ENCODE assay signal across 9 cellular contexts in genomic region chr16:58264961-58265479, GRCh38. TPM values are rescaled to one million over a fixed set of nuclear protein-coding genes. Genes with fewer than 3 reads are reported as not detected.
DNase-seq lines count a peak whose midpoint lies in the region; ATAC-seq and TF ChIP-seq lines count a peak whose summit lies in the region.
"Had no signal": no experiment of that assay in that cellular context is flagged by ENCODE, and none has a peak within 500 bp of the region (broad histone marks: within the 10 kb centered on the region; RNA-seq: fewer than 3 reads in every experiment).

No MANE protein-coding gene starts in this region.

- no peaks in the 10 kb centered on the region for H3K27me3 Mint-ChIP-seq in CD4-positive, CD25-positive, alpha-beta regulatory T cell
- no peaks in the 10 kb centered on the region for H3K27me3 Mint-ChIP-seq in memory B cell

- DNase-seq in CD4-positive, CD25-positive, alpha-beta regulatory T cell, result peak in 1 of 3 donors; percentile 27
- DNase-seq in HT-29 (ENCODE audit: low spot score), result peak; percentile 47
- peak; percentile 55 to 83 (median 75) for DNase-seq in adrenal gland
- DNase-seq in memory B cell (ENCODE audit: low spot score in 2 of 2), result no peak
- DNase-seq in cerebellum (ENCODE audit: low spot score), result no peak
- no peak for DNase-seq in CD1c-positive myeloid dendritic cell (ENCODE audit: extremely low spot score)
- no peak for DNase-seq in DMS153 (lab: John Stamatoyannopoulos, UW)

- no peak overlapping the region for H3K27ac Mint-ChIP-seq in CD4-positive, CD25-positive, alpha-beta regulatory T cell
- peak overlapping the region; percentile 60 for H3K27ac Mint-ChIP-seq in memory B cell

- H3K27me3 ChIP-seq in CD4-positive, CD25-positive, alpha-beta regulatory T cell (ENCODE audit: control insufficient read depth, insufficient read depth, low read length), result no peaks in the 10 kb centered on the region
- H3K27me3 ChIP-seq in adrenal gland, result no peaks in the 10 kb centered on the region
- H3K27me3 ChIP-seq: neutrophil had no signal

- H3K36me3 Mint-ChIP-seq in CD4-positive, CD25-positive, alpha-beta regulatory T cell, result no peaks in the 10 kb centered on the region
- no peaks in the 10 kb centered on the region for H3K36me3 Mint-ChIP-seq in memory B cell

- peaks cover 0 to 7% (median under 1%) of the 10 kb centered on the region in 4 donors for H3K4me1 Mint-ChIP-seq in CD4-positive, CD25-positive, alpha-beta regulatory T cell
- peaks cover 8% of the 10 kb centered on the region for H3K4me1 Mint-ChIP-seq in memory B cell

- H3K36me3 ChIP-seq in CD4-positive, CD25-positive, alpha-beta regulatory T cell (ENCODE audit: control insufficient read depth, insufficient read depth, low read length), result no peaks in the 10 kb centered on the region
- H3K36me3 ChIP-seq in adrenal gland (replicated peaks in 1 of 2), result no peaks in the 10 kb centered on the region
- H3K36me3 ChIP-seq: neutrophil had no signal

- intact Hi-C loops in adrenal gland (cut with DNase I), result no loop called here

- no peak for TF ChIP-seq CTCF in adrenal gland (IDR thresholded peaks at IDR 0.05)

- H3K4me1 ChIP-seq in CD4-positive, CD25-positive, alpha-beta regulatory T cell (ENCODE audit: control insufficient read depth, insufficient read depth, low read length, poor library complexity, severe bottlenecking), result no peaks in the 10 kb centered on the region
- H3K4me1 ChIP-seq in adrenal gland (replicated peaks in 1 of 2), result peaks cover 6 to 7% of the 10 kb centered on the region in 2 donors

- TF ChIP-seq POLR2A in adrenal gland (IDR thresholded peaks at IDR 0.05), result peak in 1 of 2 donors; percentile 22

- 68 to 81% (median 76%) methylated on average over 3 to 4 of the region's 4 CpGs for WGBS in adrenal gland, 4 donors

- ATAC-seq in CD4-positive, CD25-positive, alpha-beta regulatory T cell (ENCODE audit: low read depth in 2 of 2), result peak; percentile 43 to 69
- ATAC-seq in memory B cell (ENCODE audit: low read depth) (peak; percentile 54), GM19463 (IDR thresholded peaks at IDR 0.05; ENCODE audit: unreplicated experiment) (no peak)

- no peak overlapping the region for H3K4me3 Mint-ChIP-seq in CD4-positive, CD25-positive, alpha-beta regulatory T cell
- no peak overlapping the region for H3K4me3 Mint-ChIP-seq in memory B cell

- no peak overlapping the region for H3K4me3 ChIP-seq in CD4-positive, CD25-positive, alpha-beta regulatory T cell (ENCODE audit: low read depth, low read length)
- H3K4me3 ChIP-seq in adrenal gland, result no peak overlapping the region

- H3K27ac ChIP-seq in CD4-positive, CD25-positive, alpha-beta regulatory T cell (ENCODE audit: insufficient read depth, low read length, poor library complexity, severe bottlenecking), result no peak overlapping the region
- peak overlapping the region in 3 of 5 donors; percentile 41 to 56 (median 45) for H3K27ac ChIP-seq in adrenal gland
- H3K27ac ChIP-seq: neutrophil had no signal

- H3K9me3 ChIP-seq in CD4-positive, CD25-positive, alpha-beta regulatory T cell (ENCODE audit: control insufficient read depth in 2 of 2, low read length in 2 of 2), result no peaks in the 10 kb centered on the region
- no peaks in the 10 kb centered on the region for H3K9me3 ChIP-seq in adrenal gland (replicated peaks in 1 of 3)
- H3K9me3 ChIP-seq: neutrophil had no signal

- H3K9me3 Mint-ChIP-seq in CD4-positive, CD25-positive, alpha-beta regulatory T cell, result no peaks in the 10 kb centered on the region
- no peaks in the 10 kb centered on the region for H3K9me3 Mint-ChIP-seq in memory B cell

RNA-seq across cellular contexts. Expression of gene PRSS54, which starts 29.8 kb away (rescaled TPM):
- total RNA-seq in CD4-positive, CD25-positive, alpha-beta regulatory T cell, result not detected
- polyA plus RNA-seq in CD4-positive, CD25-positive, alpha-beta regulatory T cell, result not detected
- total RNA-seq in HT-29 (2014; rRNA removed; shearing (Covaris generic)), result not detected in 2 replicates
- total RNA-seq in adrenal gland (not detected), cerebellum (not detected)
- polyA plus RNA-seq in adrenal gland, result not detected

Comparison
In these comparisons a context has a peak if more than half of its experiments do, and no peak if none do; other contexts are left out.
1. DNase-seq: peak in HT-29 (single experiment) and adrenal gland (7 of 7); none in memory B cell (0 of 2), cerebellum (single experiment), CD1c-positive myeloid dendritic cell (single experiment) and DMS153 (single experiment).